ENCODE assay signal across 17 cellular contexts in genomic region chr6:13436691-13437568, GRCh38.
"Had no signal": no experiment of that assay in that cellular context is flagged by ENCODE, and none has a peak within 500 bp of the region (broad histone marks: within the 10 kb centered on the region; RNA-seq: fewer than 3 reads in every experiment).

No MANE protein-coding gene starts in this region.

- H3K9me3 ChIP-seq: gastroesophageal sphincter, heart right ventricle, ovary, sigmoid colon, spleen, thyroid gland had no signal

- DNase-seq: activated B cell treated with CpG ODN at 0.5 μM for 24 hours; activated CD4-positive, alpha-beta T cell treated with anti-CD3 and anti-CD28 coated beads for 48 hours; activated CD8-positive, alpha-beta memory T cell treated with anti-CD3 and anti-CD28 coated beads, Interleukin-2, amount 50 U/mL, for 4 hours; activated CD8-positive, alpha-beta T cell treated with anti-CD3 and anti-CD28 coated beads, Interleukin-2, amount 10 ng/mL, durations not matched to agents 7 days and 5 days; anterior cingulate cortex; cerebellar nuclear complex; dermis blood vessel endothelial cell; effector memory CD8-positive, alpha-beta T cell; heart right ventricle; ovary; sigmoid colon; spleen; T-helper 2 cell; thyroid gland had no signal

- H3K27ac ChIP-seq: epithelial cell of prostate, gastroesophageal sphincter, ovary, sigmoid colon, thyroid gland had no signal

- H3K27me3 ChIP-seq: gastroesophageal sphincter, heart right ventricle, ovary, sigmoid colon, spleen, thyroid gland had no signal

- H3K4me1 ChIP-seq: thyroid gland had no signal

- H3K36me3 ChIP-seq: gastroesophageal sphincter, heart right ventricle, ovary, sigmoid colon, spleen, thyroid gland had no signal

- ATAC-seq: activated CD8-positive, alpha-beta T cell treated with anti-CD3 and anti-CD28 coated beads, Interleukin-2, amount 10 ng/mL, durations not matched to agents 7 days and 5 days; effector memory CD8-positive, alpha-beta T cell; gastroesophageal sphincter; heart right ventricle had no signal

- H3K4me3 ChIP-seq: gastroesophageal sphincter, heart right ventricle, lung, ovary, sigmoid colon, spleen, thyroid gland had no signal
